Comparison of ENCODE assay signal across 20 cellular contexts in genomic region chr5:102312586-102312985, GRCh38. TPM values are rescaled to one million over a fixed set of nuclear protein-coding genes. Genes with fewer than 3 reads are reported as not detected.
DNase-seq lines count a peak whose midpoint lies in the region; TF ChIP-seq lines count a peak whose summit lies in the region.
"Had no signal": no experiment of that assay in that cellular context is flagged by ENCODE, and none has a peak within 500 bp of the region (broad histone marks: within the 10 kb centered on the region; RNA-seq: fewer than 3 reads in every experiment).

No MANE protein-coding gene starts in this region.

- peak; percentile 52 for DNase-seq in SIG-M5 treated with dmso at 0.1 percent for 504 hours (lab: John Stamatoyannopoulos, UW; ENCODE audit: unreplicated experiment)
- DNase-seq in SIG-M5 (lab: John Stamatoyannopoulos, UW) = no peak
- DNase-seq in RPMI7951 (ENCODE audit: low read depth) = peak; percentile 15
- DNase-seq in fibroblast of the aortic adventitia (ENCODE audit: low read depth) = peak; percentile 4
- peak; percentile 42 for DNase-seq in stromal cell of bone marrow (ENCODE audit: low read depth)
- no peak for DNase-seq in central memory CD4-positive, alpha-beta T cell
- no peak for DNase-seq in D341Med (ENCODE audit: low spot score)
- DNase-seq in pons (ENCODE audit: low spot score) = no peak
- DNase-seq: activated CD4-positive, alpha-beta T cell treated with anti-CD3 and anti-CD28 coated beads, Interleukin-2, amount 50 U/mL, for 1 hour; activated naive CD4-positive, alpha-beta T cell treated with Interleukin-2 at 50 U/mL for 16 hours; C1 segment of cervical spinal cord; cortex of kidney; immature natural killer cell; MM.1S; NCI-H2029 treated with DMSO at 0.1 percent for 48 hours; NCI-H524; stimulated activated naive CD8-positive, alpha-beta T cell treated with anti-CD3 and anti-CD28 coated beads, Interleukin-15, Interleukin-2, amounts not matched to agents 100 U/mL and 50 U/mL, for 24 hours; upper lobe of left lung had no signal

- no peak for TF ChIP-seq CTCF in fibroblast of the aortic adventitia (IDR thresholded peaks at IDR 0.05; ENCODE audit: insufficient read depth, low read length)

- no peak overlapping the region for H3K4me3 ChIP-seq in fibroblast of the aortic adventitia (ENCODE audit: low read depth, low read length)
- H3K4me3 ChIP-seq: SK-N-MC, upper lobe of left lung had no signal

RNA-seq across cellular contexts. Expression of gene SLCO4C1, which starts 16.5 kb away (rescaled TPM):
- under 0.01 TPM in 2 replicates for total RNA-seq in RPMI7951 (2014; rRNA removed; shearing (Covaris generic))
- 0.09 TPM in 1 of 2 replicates, not detected in the other for total RNA-seq in fibroblast of the aortic adventitia (ENCODE audit: low replicate concordance)
- total RNA-seq: A172 had no signal

Comparison
In these comparisons a context has a peak if more than half of its experiments do, and no peak if none do; other contexts are left out.
1. DNase-seq: peak in SIG-M5 treated with dmso at 0.1 percent for 504 hours (single experiment), RPMI7951 (single experiment), fibroblast of the aortic adventitia (single experiment) and stromal cell of bone marrow (single experiment); none in SIG-M5 (single experiment), central memory CD4-positive, alpha-beta T cell (single experiment), D341Med (single experiment) and pons (single experiment).